Comparison of ENCODE assay signal across 9 cellular contexts in the genomic region with DNA sequence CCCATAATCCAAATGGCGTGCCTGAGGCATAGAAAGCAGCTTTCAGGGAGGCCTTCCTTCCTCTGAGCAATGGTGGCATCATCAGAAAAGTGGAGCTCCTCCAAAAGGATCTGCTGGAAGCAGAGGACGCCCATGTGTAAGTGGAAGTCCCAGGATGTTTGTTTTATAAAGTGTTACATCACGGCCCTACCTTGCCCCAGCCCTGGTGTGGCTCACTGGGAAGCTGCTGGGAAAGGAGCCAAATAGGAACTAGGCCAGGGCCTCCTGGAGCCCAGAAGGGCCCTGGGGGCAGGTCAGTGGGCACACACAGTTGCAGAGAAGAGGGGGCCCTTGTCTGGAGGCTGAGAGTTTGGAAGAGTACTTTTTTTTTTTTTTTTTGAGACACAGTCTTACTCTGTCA. TPM values are rescaled to one million over a fixed set of nuclear protein-coding genes. Genes with fewer than 3 reads are reported as not detected.
DNase-seq lines count a peak whose midpoint lies in the region; ATAC-seq and TF ChIP-seq lines count a peak whose summit lies in the region.
"Had no signal": no experiment of that assay in that cellular context is flagged by ENCODE, and none has a peak within 500 bp of the region (broad histone marks: within the 10 kb centered on the region; RNA-seq: fewer than 3 reads in every experiment).

No MANE protein-coding gene starts in this region.

- H4K20me1 ChIP-seq in PC-3 (ENCODE audit: low read length), result peaks cover 3% of the 10 kb centered on the region
- H4K20me1 ChIP-seq in fibroblast of lung (ENCODE audit: control insufficient read depth, extremely low read depth, insufficient read depth, low read length), result no peaks in the 10 kb centered on the region

- peak; percentile 21 for DNase-seq in NCI-H1105 treated with DMSO at 0.1 percent for 48 hours (lab: John Stamatoyannopoulos, UW)
- no peak for DNase-seq in NCI-H1105 (lab: John Stamatoyannopoulos, UW)
- DNase-seq in PC-3, result peak; percentile 99
- DNase-seq in fibroblast of lung (ENCODE audit: low read depth in 2 of 2), result peak; percentile 64 to 82
- DNase-seq in type B pancreatic cell (ENCODE audit: extremely low spot score, unreplicated experiment), result no peak
- no peak for DNase-seq in NK-92 (lab: John Stamatoyannopoulos, UW; ENCODE audit: unreplicated experiment)
- no peak for DNase-seq in NCI-H1436 (lab: John Stamatoyannopoulos, UW)
- no peak for DNase-seq in effector memory CD4-positive, alpha-beta T cell
- DNase-seq: nucleus accumbens had no signal

- H3K9ac ChIP-seq in PC-3 (ENCODE audit: low read length) (peak overlapping the region; percentile 97), fibroblast of lung (ENCODE audit: insufficient read depth, low read length) (no peak overlapping the region)

- H3F3A ChIP-seq in PC-3 (ENCODE audit: low read length, unreplicated experiment), result no peaks in the 10 kb centered on the region

- no peak for TF ChIP-seq CTCF in PC-3 (conservative IDR thresholded peaks at IDR 0.05; ENCODE audit: low read depth, low read length)
- TF ChIP-seq CTCF in fibroblast of lung (conservative IDR thresholded peaks at IDR 0.05 in 1 of 2, IDR thresholded peaks at IDR 0.05 in 1 of 2; ENCODE audit: low read depth in 1 of 2, low read length in 2 of 2), result no peak
- TF ChIP-seq CTCF in type B pancreatic cell (conservative IDR thresholded peaks at IDR 0.05), result no peak

- no peak overlapping the region for H3K4me3 ChIP-seq in PC-3 (ENCODE audit: low read length)
- no peak overlapping the region for H3K4me3 ChIP-seq in fibroblast of lung (replicated peaks in 1 of 4; ENCODE audit: control extremely low read depth in 1 of 4, insufficient read depth in 1 of 4, low read depth in 3 of 4, low read length in 4 of 4)
- no peak overlapping the region for H3K4me3 ChIP-seq in effector memory CD4-positive, alpha-beta T cell (ENCODE audit: insufficient read depth, low read depth, low read length, poor library complexity, severe bottlenecking)

- ATAC-seq in PC-3, result peak; percentile 57

- H3K27me3 ChIP-seq in PC-3 (ENCODE audit: low read length) (no peaks in the 10 kb centered on the region), fibroblast of lung (ENCODE audit: control insufficient read depth, insufficient read depth, low read length) (no peaks in the 10 kb centered on the region)
- no peaks in the 10 kb centered on the region for H3K27me3 ChIP-seq in effector memory CD4-positive, alpha-beta T cell (replicated peaks; ENCODE audit: control insufficient read depth, insufficient read depth, low read length, poor library complexity, severe bottlenecking)

- no peak overlapping the region for H3K4me3 Mint-ChIP-seq in type B pancreatic cell

- peaks cover 18% of the 10 kb centered on the region for H3K27me3 Mint-ChIP-seq in type B pancreatic cell

- peaks cover 23% of the 10 kb centered on the region for H3K79me2 ChIP-seq in PC-3 (ENCODE audit: low read length)
- H3K79me2 ChIP-seq in fibroblast of lung (ENCODE audit: control insufficient read depth, insufficient read depth, low read length), result peaks cover 5% of the 10 kb centered on the region

- no peaks in the 10 kb centered on the region for H3K9me3 Mint-ChIP-seq in type B pancreatic cell

- POLR2A ChIA-PET in PC-3 (lab: Charles Lee; ENCODE audit: unreplicated experiment), result interaction anchor here (0.9 kb wide), 1 partner anchor 46 kb away, joined by 5 read pairs; no protein-coding TSS in a partner anchor

- H3K4me1 Mint-ChIP-seq in type B pancreatic cell (ENCODE audit: unreplicated experiment), result peaks cover 8% of the 10 kb centered on the region

- H3K27ac ChIP-seq in PC-3 (ENCODE audit: low read length) (peak overlapping the region; percentile 92), fibroblast of lung (ENCODE audit: insufficient read depth, low read length) (peak overlapping the region; percentile 43)
- no peak overlapping the region for H3K27ac ChIP-seq in effector memory CD4-positive, alpha-beta T cell (ENCODE audit: insufficient read depth, low read length, poor library complexity, severe bottlenecking)

- H3K9me3 ChIP-seq in PC-3 (ENCODE audit: low read length) (no peaks in the 10 kb centered on the region), fibroblast of lung (ENCODE audit: control insufficient read depth, insufficient read depth, low read depth, low read length) (no peaks in the 10 kb centered on the region)
- no peaks in the 10 kb centered on the region for H3K9me3 ChIP-seq in effector memory CD4-positive, alpha-beta T cell (ENCODE audit: control insufficient read depth, low read length)

- BruUV-seq in PC-3 (replicated peaks; lab: Mats Ljungman, UMichigan), result no TSS peak

- H3K27ac Mint-ChIP-seq in type B pancreatic cell, result peak overlapping the region; percentile 40

- H3K36me3 Mint-ChIP-seq in type B pancreatic cell, result peaks cover 2% of the 10 kb centered on the region

- no peaks in the 10 kb centered on the region for H3K9me2 ChIP-seq in PC-3 (replicated peaks; ENCODE audit: low read length)

- H3K36me3 ChIP-seq in PC-3 (ENCODE audit: low read depth, low read length) (peaks cover 2% of the 10 kb centered on the region), fibroblast of lung (ENCODE audit: control insufficient read depth, insufficient read depth, low read length) (no peaks in the 10 kb centered on the region)
- H3K36me3 ChIP-seq in effector memory CD4-positive, alpha-beta T cell (ENCODE audit: control insufficient read depth, insufficient read depth, low read length), result no peaks in the 10 kb centered on the region

- CTCF ChIA-PET in PC-3 (lab: Charles Lee), result interaction anchor here (0.6 to 1.1 kb wide), 4 partner anchors 46 to 424 kb away, joined by 3 to 6 read pairs (median 4); no protein-coding TSS in a partner anchor

- H3K4me2 ChIP-seq in PC-3 (ENCODE audit: low read length) (no peak overlapping the region), fibroblast of lung (ENCODE audit: extremely low read depth, insufficient read depth, low read length) (peak overlapping the region; percentile 25)

- no peak overlapping the region for H2AFZ ChIP-seq in PC-3 (ENCODE audit: low read length)
- H2AFZ ChIP-seq in fibroblast of lung (ENCODE audit: low read length), result no peak overlapping the region

- H3K4me1 ChIP-seq in PC-3 (ENCODE audit: insufficient read depth, low read length) (peaks cover 51% of the 10 kb centered on the region), fibroblast of lung (ENCODE audit: control insufficient read depth, extremely low read depth, insufficient read depth, low read length) (peaks cover 4% of the 10 kb centered on the region)
- H3K4me1 ChIP-seq in effector memory CD4-positive, alpha-beta T cell (ENCODE audit: control insufficient read depth, insufficient read depth, low read length, poor library complexity, severe bottlenecking), result peaks cover 11% of the 10 kb centered on the region

- intact Hi-C loops in PC-3 (cut with micrococcal nuclease), result loop anchor here (1.0 to 2.0 kb wide), 4 partner anchors 41 to 216 kb away; no protein-coding TSS in a partner anchor

RNA-seq across cellular contexts. Expression of a gene that starts 4.2 kb away (rescaled TPM):
- 712 and 714 TPM in 2 replicates for total RNA-seq in PC-3 (2014; rRNA removed)
- total RNA-seq in fibroblast of lung, result 53.9 and 86.4 TPM in 2 replicates
- polyA plus RNA-seq in fibroblast of lung, result 89.3 and 211 TPM in 2 replicates
- polyA plus RNA-seq in fibroblast of lung (2012), result 51.5 and 135 TPM in 2 replicates
- polyA minus RNA-seq in fibroblast of lung (ENCODE audit: low replicate concordance), result 30.0 and 80.8 TPM in 2 replicates
- 60.7 and 135 TPM in 2 replicates for total RNA-seq in type B pancreatic cell (ENCODE audit: low replicate concordance)

Comparison
In these comparisons a context has a peak if more than half of its experiments do, and no peak if none do; other contexts are left out.
1. DNase-seq: peak in NCI-H1105 treated with DMSO at 0.1 percent for 48 hours (single experiment), PC-3 (single experiment) and fibroblast of lung (2 of 2); none in NCI-H1105 (single experiment), type B pancreatic cell (single experiment), NK-92 (single experiment), NCI-H1436 (single experiment) and effector memory CD4-positive, alpha-beta T cell (0 of 3).